Comparison of ENCODE assay signal across 8 cellular contexts in the genomic region with DNA sequence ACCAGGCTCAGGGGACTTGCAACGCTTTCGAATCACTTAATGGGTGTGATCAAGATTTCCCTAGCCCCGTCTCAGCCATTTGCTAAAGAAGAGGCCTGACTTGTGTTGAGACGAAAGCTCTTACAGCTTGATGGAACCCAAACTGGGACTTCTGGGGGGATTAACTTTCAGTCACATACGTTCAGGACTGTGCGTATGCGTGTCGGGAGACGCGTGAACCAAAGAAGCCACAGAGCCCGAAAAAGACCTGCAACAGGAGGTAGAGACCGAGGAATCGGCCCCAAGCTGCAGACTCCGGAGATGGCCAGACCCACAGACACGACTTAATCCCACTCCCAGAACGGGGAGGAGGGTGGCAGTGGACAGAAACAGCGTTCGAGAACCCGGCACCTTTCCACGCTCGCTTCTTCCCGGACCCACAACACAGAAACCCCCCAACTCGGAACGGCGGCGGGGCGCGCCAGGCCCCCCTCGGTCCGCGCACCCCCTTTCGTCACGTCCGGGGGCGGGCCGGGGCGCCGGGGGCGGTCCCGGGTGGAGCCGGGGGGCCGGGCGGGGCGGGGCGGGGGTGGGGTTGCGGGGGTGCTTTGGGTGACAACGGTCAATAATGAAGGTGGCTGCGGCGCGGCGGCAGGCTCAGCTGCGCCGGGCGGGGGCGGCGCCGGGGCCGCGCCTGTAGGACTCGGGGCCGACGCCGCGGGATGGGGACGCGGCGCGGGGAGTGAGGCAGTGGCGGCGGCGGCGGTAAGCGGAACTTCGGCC. TPM values are rescaled to one million over a fixed set of nuclear protein-coding genes. Genes with fewer than 3 reads are reported as not detected.
DNase-seq lines count a peak whose midpoint lies in the region; ATAC-seq, FAIRE-seq and TF ChIP-seq lines count a peak whose summit lies in the region.

Gene ATP11B, plus strand, starts transcription at position 604 of the 762 bp plus-strand sequence. CDS start 256 bp downstream, outside the sequence.

- DNase-seq in NCI-H1417 (lab: John Stamatoyannopoulos, UW) (peak; percentile 77 to 93 (median 92)), anterior cingulate cortex (lab: John Stamatoyannopoulos, UW) (peak in 57 of 58 donors; percentile 29 to 88 (median 75)), right cardiac atrium (peak; percentile 69 to 91 (median 90)), putamen (ENCODE audit: low spot score) (peak; percentile 81), urothelium cell line (ENCODE audit: low spot score) (peak; percentile 91)

- H3K27me3 ChIP-seq in right cardiac atrium (ENCODE audit: control insufficient read depth, insufficient read depth), result no peaks in the 10 kb centered on the region

- H3K4me3 ChIP-seq in right cardiac atrium (ENCODE audit: low read length), result peak within 1 kb of the TSS; percentile 91

- WGBS in right cardiac atrium, result under 1% methylated on average over 74 of the region's 74 CpGs

- no peaks in the 10 kb centered on the region for H3K9me3 ChIP-seq in right cardiac atrium (ENCODE audit: control insufficient read depth, low read length)

- no peaks in the 10 kb centered on the region for H3K4me1 ChIP-seq in right cardiac atrium (ENCODE audit: control insufficient read depth, insufficient read depth, low read length)

- TF ChIP-seq POLR2A in GM15510 (IDR thresholded peaks at IDR 0.05; ENCODE audit: borderline replicate concordance, extremely low read depth, insufficient read length), result peak; percentile 88

- peak; percentile 68 for ATAC-seq in HG02678 (IDR thresholded peaks at IDR 0.05; ENCODE audit: unreplicated experiment)
- ATAC-seq in right cardiac atrium, result peak; percentile 95 to 96

- intact Hi-C loops in T-helper 2 cell treated with Interferon-gamma antibody and Interleukin-4, amounts not matched to agents 100 ng/mL and 5 ng/mL, for 36 hours (cut with micrococcal nuclease), result loop anchor here (2.0 to 10.0 kb wide), 5 partner anchors 81 to 1454 kb away; partner anchors contain the start of genes ALG3, EEF1AKMT4 and KLHL6
- intact Hi-C loops in right cardiac atrium (cut with DNase I), result loop anchor here in 1 of 4 donors (10.0 kb wide), 1 partner anchor 78 kb away; no protein-coding TSS in a partner anchor

- H3K27ac ChIP-seq in right cardiac atrium (ENCODE audit: low read length), result peak within 1 kb of the TSS; percentile 86

- FAIRE-seq in urothelium cell line (lab: Jason Lieb, UNC), result no peak

RNA-seq across cellular contexts. Expression of gene ATP11B, which starts in this region (rescaled TPM):
- 104 and 113 TPM in 2 replicates for total RNA-seq in T-helper 2 cell treated with Interferon-gamma antibody and Interleukin-4, amounts not matched to agents 100 ng/mL and 5 ng/mL, for 36 hours
- 10 to 100 TPM; 34.9 to 43.6 (median 38.7) TPM for total RNA-seq in right cardiac atrium
- polyA plus RNA-seq in right cardiac atrium, result 9.5 TPM

Comparison
In these comparisons a context has a peak if more than half of its experiments do, and no peak if none do; other contexts are left out.
1. Peak in every context shown above with its lines: DNase-seq, ATAC-seq, H3K4me3 ChIP-seq and H3K27ac ChIP-seq.